Comparison of ENCODE assay signal across 8 cellular contexts in the genomic region with DNA sequence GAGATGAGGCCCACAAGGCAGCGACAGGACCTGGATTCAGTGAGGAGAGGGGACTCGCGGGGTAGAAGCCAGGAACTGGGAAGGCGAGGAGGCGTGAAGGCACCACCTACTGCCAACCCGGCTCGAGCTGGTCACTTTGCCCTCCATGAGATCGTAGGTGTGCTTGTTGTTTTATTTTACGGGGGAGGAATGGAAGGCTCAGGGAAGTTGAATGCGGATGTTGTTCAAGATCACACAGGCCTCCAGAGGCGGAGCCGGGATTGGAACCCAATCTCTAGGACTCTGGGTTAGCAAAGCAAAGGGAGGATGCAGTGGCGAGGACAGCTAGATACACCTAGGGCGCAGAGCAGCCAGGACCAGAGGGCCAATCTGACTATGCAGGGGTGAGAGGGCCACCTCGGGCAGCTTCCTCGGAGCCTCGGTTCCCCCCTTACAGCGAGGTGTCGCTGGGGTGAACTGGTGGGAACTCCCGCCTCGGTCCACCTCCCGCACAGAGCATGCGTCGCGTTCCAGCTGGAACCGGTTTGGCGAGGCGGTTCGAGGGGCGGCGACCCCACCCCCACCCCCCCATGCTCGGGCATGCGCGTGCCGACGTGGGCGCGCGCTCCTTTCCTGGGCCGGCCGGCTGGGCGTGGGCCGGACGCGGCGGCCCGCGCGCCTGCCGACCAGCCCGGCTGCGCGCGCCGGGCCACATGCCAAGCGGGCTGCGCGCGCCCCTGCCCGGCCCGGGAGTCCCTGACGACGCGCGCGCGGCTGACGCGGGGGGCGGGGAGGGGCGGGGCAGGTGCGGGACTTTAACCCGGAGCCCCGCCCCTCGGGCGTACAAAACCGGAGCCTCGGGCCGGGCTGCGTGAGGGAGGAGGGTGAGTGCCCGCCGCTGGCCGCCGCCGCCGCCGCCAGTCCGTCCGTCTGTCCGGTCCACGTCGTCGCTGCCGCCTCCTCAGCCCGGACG.
DNase-seq lines count a peak whose midpoint lies in the region; ATAC-seq and TF ChIP-seq lines count a peak whose summit lies in the region.

No MANE protein-coding gene starts in this region.

- H3K4me1 ChIP-seq in OCI-LY7 (ENCODE audit: insufficient read depth, low read length, poor library complexity, severe bottlenecking) (peaks cover 41% of the 10 kb centered on the region), mucosa of rectum (ENCODE audit: control insufficient read depth in 2 of 2, insufficient read depth in 2 of 2, low read length in 2 of 2) (peaks cover 30 to 31% of the 10 kb centered on the region in 2 donors)

- no peaks in the 10 kb centered on the region for H3K27me3 ChIP-seq in mucosa of rectum (ENCODE audit: control insufficient read depth in 2 of 2, insufficient read depth in 2 of 2, low read length in 2 of 2)

- CTCF ChIA-PET in OCI-LY7 (lab: Charles Lee; ENCODE audit: unreplicated experiment), result no interaction called here

- H3K4me3 ChIP-seq in OCI-LY7 (ENCODE audit: low read depth, low read length, poor library complexity, severe bottlenecking), result peak overlapping the region; percentile 62
- peak overlapping the region; percentile 54 for H3K4me3 ChIP-seq in epithelial cell of proximal tubule (ENCODE audit: low read depth, low read length)
- H3K4me3 ChIP-seq in mucosa of rectum (ENCODE audit: low read length in 2 of 2), result peak overlapping the region; percentile 68 to 70

- H3K79me2 ChIP-seq in OCI-LY7 (ENCODE audit: insufficient read depth, low read depth, low read length), result peaks cover 28% of the 10 kb centered on the region; the same call in 1 of the 2 replicates

- H3K9me3 ChIP-seq in OCI-LY7 (ENCODE audit: low read length), result no peaks in the 10 kb centered on the region
- no peaks in the 10 kb centered on the region for H3K9me3 ChIP-seq in mucosa of rectum (ENCODE audit: control insufficient read depth in 2 of 2, low read length in 2 of 2)

- no peak for TF ChIP-seq CTCF in OCI-LY7 (conservative IDR thresholded peaks at IDR 0.05; ENCODE audit: low read length)
- no peak for TF ChIP-seq CTCF in epithelial cell of proximal tubule (conservative IDR thresholded peaks at IDR 0.05; ENCODE audit: low read depth, low read length)

- H3K27ac ChIP-seq in OCI-LY7 (ENCODE audit: low read depth, low read length, poor library complexity, severe bottlenecking) (peak overlapping the region; percentile 50), mucosa of rectum (ENCODE audit: low read depth in 2 of 2, low read length in 2 of 2) (peak overlapping the region; percentile 84 to 87)

- peak overlapping the region; percentile 74 to 77 for H3K9ac ChIP-seq in mucosa of rectum (ENCODE audit: low read depth in 1 of 2, low read length in 2 of 2)

- H3K4me2 ChIP-seq in OCI-LY7 (ENCODE audit: low read length), result peak overlapping the region; percentile 73

- H3K36me3 ChIP-seq in OCI-LY7 (ENCODE audit: insufficient read depth, low read length), result no peaks in the 10 kb centered on the region
- no peaks in the 10 kb centered on the region for H3K36me3 ChIP-seq in mucosa of rectum (ENCODE audit: control insufficient read depth in 2 of 2, insufficient read depth in 2 of 2, low read length in 2 of 2)

- intact Hi-C loops in OCI-LY7 (cut with micrococcal nuclease; ENCODE audit: unreplicated experiment), result loop anchor here (5.0 kb wide), 2 partner anchors 111 to 146 kb away; a partner anchor contains a TSS

- ATAC-seq in GM21526 (IDR thresholded peaks at IDR 0.05; ENCODE audit: low FRiP score, unreplicated experiment), result peak; percentile 57

- POLR2A ChIA-PET in OCI-LY7 (lab: Charles Lee), result interaction anchor here (0.7 to 0.9 kb wide), 2 partner anchors 10 to 305 kb away, joined by 3 read pairs; no protein-coding TSS in a partner anchor

- no peaks in the 10 kb centered on the region for H3K9me2 ChIP-seq in OCI-LY7 (ENCODE audit: insufficient read depth, low read length)

- DNase-seq in DMS 273 treated with DMSO at 0.1 percent for 48 hours (lab: John Stamatoyannopoulos, UW) (peak; percentile 67), HuH-7 (ENCODE audit: low spot score) (peak; percentile 98), OCI-LY7 (ENCODE audit: low spot score) (peak; percentile 94), activated T-cell treated with anti-CD3 and anti-CD28 coated beads for 48 hours (ENCODE audit: low read depth) (peak; percentile 90), epithelial cell of proximal tubule (ENCODE audit: low read depth) (no peak)
- DNase-seq in stimulated activated CD8-positive, alpha-beta memory T cell treated with anti-CD3 and anti-CD28 coated beads, Interleukin-4, amount 100 ng/mL, for 24 hours (ENCODE audit: low read depth), result peak; percentile 86

- peak overlapping the region; percentile 97 for H2AFZ ChIP-seq in OCI-LY7 (ENCODE audit: low read length)

- no TSS peak for BruUV-seq in OCI-LY7 (replicated peaks; lab: Mats Ljungman, UMichigan)

- H4K20me1 ChIP-seq in OCI-LY7 (ENCODE audit: insufficient read depth, low read length), result no peaks in the 10 kb centered on the region
